31 cellular contexts compared by ENCODE assay signal in the genomic region with DNA sequence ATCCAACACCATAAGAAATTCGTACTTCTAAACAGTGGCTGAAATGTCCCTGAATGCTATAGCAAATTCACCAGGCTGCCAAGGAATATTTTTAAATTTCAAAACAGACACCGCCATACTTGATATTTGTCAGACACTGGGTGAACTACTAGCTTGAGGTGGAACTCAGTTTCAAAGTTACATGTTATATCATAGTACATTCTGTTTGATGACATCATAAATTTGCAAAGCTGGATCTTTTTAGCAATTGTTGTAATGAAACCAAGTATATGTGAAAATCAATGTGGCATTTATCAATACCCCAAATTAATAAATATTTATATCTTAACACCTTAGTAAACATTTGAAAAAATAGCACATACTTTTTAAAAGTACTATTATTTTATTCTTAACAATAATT. TPM values are rescaled to one million over a fixed set of nuclear protein-coding genes. Genes with fewer than 3 reads are reported as not detected.
"Had no signal": no experiment of that assay in that cellular context is flagged by ENCODE, and none has a peak within 500 bp of the region (broad histone marks: within the 10 kb centered on the region; RNA-seq: fewer than 3 reads in every experiment).

No MANE protein-coding gene starts in this region.

- H3K9ac ChIP-seq: neural progenitor cell, parathyroid adenoma had no signal

- H3K9me3 ChIP-seq: ovary, right atrium auricular region, spleen, stomach, thoracic aorta, thyroid gland, transverse colon, upper lobe of right lung, uterus had no signal

- ATAC-seq: naive thymus-derived CD4-positive, alpha-beta T cell; natural killer cell; sciatic nerve; stimulated activated memory B cell treated with anti-CD40 and anti-IgM and Interleukin-4, amounts not matched to agents 10 μg/mL and 1 μg/mL and 100 μg/mL, for 72 hours; upper lobe of right lung had no signal

- H3K4me1 ChIP-seq: neural progenitor cell, transverse colon, uterus had no signal

- H2AFZ ChIP-seq: neural progenitor cell, parathyroid adenoma had no signal

- H3K27me3 ChIP-seq: neural progenitor cell, ovary, right atrium auricular region, spleen, stomach, thyroid gland, transverse colon, upper lobe of right lung, uterus had no signal

- H3K4me2 ChIP-seq: neural progenitor cell, smooth muscle cell had no signal

- DNase-seq: naive thymus-derived CD4-positive, alpha-beta T cell; natural killer cell; occipital lobe; ovary; posterior cingulate gyrus; retina; spleen; stimulated activated CD4-positive, alpha-beta T cell treated with anti-CD3 and anti-CD28 coated beads, Interleukin-12 subunit alpha, Interleukin-12 subunit beta, amount 100 ng/mL, for 4 hours; stimulated activated CD4-positive, alpha-beta T cell treated with anti-CD3 and anti-CD28 coated beads, Interleukin-1b, Interleukin-23, amount 100 ng/mL, for 48 hours; stimulated activated CD4-positive, alpha-beta T cell treated with anti-CD3 and anti-CD28 coated beads, Interleukin-4, amount 100 ng/mL, for 1 hour; stimulated activated CD4-positive, alpha-beta T cell treated with anti-CD3 and anti-CD28 coated beads, Interleukin-4, amount 100 ng/mL, for 4 hours; stimulated activated CD8-positive, alpha-beta memory T cell treated with anti-CD3 and anti-CD28 coated beads, Interleukin-4, amount 100 ng/mL, for 48 hours; stimulated activated naive CD4-positive, alpha-beta T cell; stomach; thyroid gland; transverse colon; upper lobe of right lung; uterus had no signal

- H3K36me3 ChIP-seq: neural progenitor cell, ovary, right atrium auricular region, spleen, stomach, thoracic aorta, thyroid gland, transverse colon, upper lobe of right lung, uterus had no signal

- H3K79me2 ChIP-seq: parathyroid adenoma had no signal

- H3K4me3 ChIP-seq: neural progenitor cell, ovary, right atrium auricular region, skin epidermis, smooth muscle cell, spleen, stomach, thoracic aorta, thyroid gland, transverse colon, upper lobe of right lung, uterus had no signal

- H3K27ac ChIP-seq: neural progenitor cell, ovary, parathyroid adenoma, right atrium auricular region, skin epidermis, stomach, thoracic aorta, thyroid gland, transverse colon, upper lobe of right lung, uterus had no signal

RNA-seq across cellular contexts. Expression of gene ART3, which starts 14.2 kb away (rescaled TPM):
- total RNA-seq: naive thymus-derived CD4-positive, alpha-beta T cell; natural killer cell; pulmonary artery endothelial cell; smooth muscle cell; subcutaneous adipose tissue; thoracic aorta; upper lobe of right lung had no signal

RNA-seq across cellular contexts. Expression of gene CXCL11, which starts 52.8 kb away (rescaled TPM):
- total RNA-seq: naive thymus-derived CD4-positive, alpha-beta T cell; natural killer cell; occipital lobe; osteoblast; progenitor cell of endocrine pancreas; right atrium auricular region; smooth muscle cell; temporal lobe; thoracic aorta; transverse colon; upper lobe of right lung had no signal
